ENCODE assay signal across 8 cellular contexts in the genomic region with DNA sequence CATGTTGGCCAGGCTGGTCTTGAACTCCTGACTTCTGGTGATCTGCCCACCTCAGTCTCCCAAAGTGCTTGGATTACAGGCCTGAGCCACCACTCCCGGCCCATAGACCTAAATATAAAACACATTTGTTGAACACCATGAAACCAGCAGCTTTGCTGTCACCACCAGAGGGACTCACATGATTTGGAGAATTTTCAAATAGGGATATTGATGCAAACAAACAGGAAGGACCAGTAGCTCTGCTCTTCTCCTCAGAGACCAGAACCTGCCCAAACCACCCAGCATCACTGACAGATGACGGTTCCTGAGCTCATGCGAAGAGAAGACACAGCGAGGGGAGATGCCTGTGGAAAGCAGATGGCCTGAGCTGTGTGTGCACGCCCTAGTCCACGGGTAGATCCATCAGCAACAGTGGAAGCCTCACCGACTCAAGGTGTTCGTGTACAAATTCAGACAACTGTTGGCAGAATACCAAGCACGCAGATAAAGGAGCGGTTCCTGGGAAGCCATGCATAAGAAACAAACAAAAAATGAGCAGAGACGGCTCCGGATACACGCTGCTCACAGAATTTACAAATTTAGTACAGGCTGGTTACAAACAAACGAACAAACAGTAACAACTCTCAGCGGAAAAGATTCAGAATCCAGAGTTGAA. TPM values are rescaled to one million over a fixed set of nuclear protein-coding genes. Genes with fewer than 3 reads are reported as not detected.
DNase-seq lines count a peak whose midpoint lies in the region; ATAC-seq, FAIRE-seq and TF ChIP-seq lines count a peak whose summit lies in the region.
"Not testable (repeated sequence)": the region's sequence is repeated elsewhere in the genome, so short reads cannot be mapped to it uniquely, and the experiment has no call there.

No MANE protein-coding gene starts in this region.

- not testable (repeated sequence) for H3K9me3 ChIP-seq in Panc1 (ENCODE audit: control insufficient read depth, insufficient read depth, low read depth, low read length); K562 (replicated peaks; ENCODE audit: control insufficient read depth, insufficient read depth, low read depth, low read length); HepG2 (ENCODE audit: low read length); neuronal stem cell (replicated peaks in 1 of 2; ENCODE audit: control insufficient read depth in 2 of 2, insufficient read depth in 1 of 2, low read depth in 1 of 2, low read length in 2 of 2)

- H3K4me1 Mint-ChIP-seq in HFFc6 (ENCODE audit: low read depth), result not testable (repeated sequence)

- in situ Hi-C loops in Panc1 (cut with HindIII; ENCODE audit: low pct_unique_long_range_greater_than_20kb, low sequenced_read_pairs); HepG2 (cut with HindIII; ENCODE audit: extremely low pct_ligation_motif_present, low pct_unique_long_range_greater_than_20kb): not testable (repeated sequence)
- in situ Hi-C loops in K562 (cut with MboI), result loop anchor here (5.0 kb wide), 2 partner anchors 123 to 1572 kb away; no protein-coding TSS in a partner anchor

- not testable (repeated sequence) for H3K27ac Mint-ChIP-seq in HFFc6

- not testable (repeated sequence) for H3K79me2 ChIP-seq in K562 (ENCODE audit: control insufficient read depth, insufficient read depth, low read length); HepG2 (ENCODE audit: insufficient read depth, low read length)

- peak in 1 of 2 experiments; percentile 17; a peak in 2 of 4 replicates for TF ChIP-seq RAD21 in K562 (CRISPR knock-in tag; conservative IDR thresholded peaks at IDR 0.05 in 1 of 2, IDR thresholded peaks at IDR 0.05 in 1 of 2)
- TF ChIP-seq RAD21 in HepG2 (CRISPR knock-in tag; IDR thresholded peaks at IDR 0.05), result not testable (repeated sequence)

- H4K8ac ChIP-seq in neuronal stem cell (ENCODE audit: low read depth, low read length), result not testable (repeated sequence)

- not testable (repeated sequence) for H3K9me1 ChIP-seq in K562 (ENCODE audit: control insufficient read depth, insufficient read depth, low read length)

- not testable (repeated sequence) for H2BK12ac ChIP-seq in neuronal stem cell (ENCODE audit: low read length)

- not testable (repeated sequence) for H3K27me3 ChIP-seq in Panc1 (ENCODE audit: control insufficient read depth, insufficient read depth, low read length); HepG2 (ENCODE audit: control insufficient read depth in 1 of 2, insufficient read depth in 2 of 2, low read length in 2 of 2); neuronal stem cell (ENCODE audit: control insufficient read depth in 3 of 3, insufficient read depth in 3 of 3, low read depth in 1 of 3, low read length in 3 of 3)
- H3K27me3 ChIP-seq in K562 (ENCODE audit: control insufficient read depth in 2 of 2, insufficient read depth in 2 of 2, low read length in 2 of 2), result peaks cover 7 to 15% of the 10 kb centered on the region in 2 experiments; a peak in 4 of 5 replicates

- H3K9me3 Mint-ChIP-seq in HFFc6, result not testable (repeated sequence)

- TF ChIP-seq POLR2A in K562 (conservative IDR thresholded peaks at IDR 0.05); HepG2 (IDR thresholded peaks at IDR 0.05; ENCODE audit: insufficient read depth in 1 of 2, low read depth in 2 of 2, low read length in 2 of 2): not testable (repeated sequence)

- not testable (repeated sequence) for H3K9ac ChIP-seq in K562 (ENCODE audit: insufficient read depth in 1 of 2, low read depth in 2 of 2, low read length in 2 of 2); HepG2 (ENCODE audit: insufficient read depth, low read depth, low read length); neuronal stem cell (ENCODE audit: low read depth, low read length, poor library complexity)

- peak overlapping the region; percentile 80 for H3K23ac ChIP-seq in neuronal stem cell (ENCODE audit: low read depth, low read length, poor library complexity)

- H3K18ac ChIP-seq in neuronal stem cell (ENCODE audit: low read length), result not testable (repeated sequence)

- H3K4ac ChIP-seq in neuronal stem cell (ENCODE audit: low read length), result not testable (repeated sequence)

- not testable (repeated sequence) for H3K27ac ChIP-seq in 22Rv1; Panc1 (ENCODE audit: low read length); K562 (ENCODE audit: extremely low read depth, low read depth, low read length); HepG2 (ENCODE audit: extremely low read length, insufficient read depth, low read length); neuronal stem cell (replicated peaks; ENCODE audit: low read length)

- H4K91ac ChIP-seq in neuronal stem cell (ENCODE audit: low read depth, low read length, poor library complexity), result not testable (repeated sequence)

- not testable (repeated sequence) for H2BK5ac ChIP-seq in neuronal stem cell (ENCODE audit: low read length)

- peak; percentile 15 for TF ChIP-seq CTCF in 22Rv1 (IDR thresholded peaks at IDR 0.05)
- TF ChIP-seq CTCF in HFFc6 (IDR thresholded peaks at IDR 0.05), result peak; percentile 63
- TF ChIP-seq CTCF in Panc1 (IDR thresholded peaks at IDR 0.05); epithelial cell of esophagus (IDR thresholded peaks at IDR 0.05; ENCODE audit: insufficient read depth, low read depth, low read length, missing control alignments): not testable (repeated sequence)
- 0 out of 6 replicates have a peak, but pooled peaks of 1 of the 3 experiments have one; percentile 6 for TF ChIP-seq CTCF in K562 (IDR thresholded peaks at IDR 0.05 in 2 of 3, conservative IDR thresholded peaks at IDR 0.05 in 1 of 3; ENCODE audit: insufficient read depth in 2 of 3, low read depth in 1 of 3, low read length in 3 of 3)
- TF ChIP-seq CTCF in HepG2 (CRISPR knock-in tag; IDR thresholded peaks at IDR 0.05), result peak; percentile 23; the same call in 1 of the 2 replicates

- H2AK5ac ChIP-seq in neuronal stem cell (ENCODE audit: low read depth, low read length), result not testable (repeated sequence)

- not testable (repeated sequence) for H3K4me1 ChIP-seq in Panc1 (ENCODE audit: control insufficient read depth, insufficient read depth, low read length); K562 (replicated peaks in 1 of 2; ENCODE audit: control insufficient read depth in 2 of 2, insufficient read depth in 2 of 2, low read length in 2 of 2); neuronal stem cell (ENCODE audit: control insufficient read depth in 2 of 2, insufficient read depth in 1 of 2, low read depth in 1 of 2, low read length in 2 of 2)
- peaks cover 18% of the 10 kb centered on the region for H3K4me1 ChIP-seq in HepG2 (ENCODE audit: insufficient read depth, low read length)

- WGBS in K562 (ENCODE audit: insufficient coverage, low coverage, missing lambda C conversion rate), result 4% methylated on average over 14 of the region's 15 CpGs
- 24% methylated on average over 15 of the region's 15 CpGs for WGBS in HepG2 (ENCODE audit: low lambda C conversion rate)
- WGBS in neuronal stem cell (ENCODE audit: extremely low coverage in 2 of 2, insufficient read length in 2 of 2, insufficient replicate concordance in 1 of 2), 2 donors, result no CpG with 5 or more reads among the region's 15 CpGs

- H3K27me3 Mint-ChIP-seq in HFFc6 (ENCODE audit: insufficient read depth), result peaks cover 11% of the 10 kb centered on the region

- not testable (repeated sequence) for H3K4me3 Mint-ChIP-seq in HFFc6

- DNase-seq in HFFc6 (peak; percentile 41), NCI-H1694 treated with DMSO at 0.1 percent for 48 hours (lab: John Stamatoyannopoulos, UW) (peak; percentile 41), epithelial cell of esophagus (ENCODE audit: low read depth) (peak; percentile 20)
- DNase-seq in Panc1 (ENCODE audit: low read depth, low spot score); K562 (ENCODE audit: extremely low read depth in 1 of 4, low spot score in 3 of 4); HepG2 (ENCODE audit: low spot score); neuronal stem cell (ENCODE audit: low spot score): not testable (repeated sequence)

- ATAC-seq in Panc1 (peak; percentile 60), K562 (peak; percentile 70), HepG2 (peak; percentile 44)

- H2AFZ ChIP-seq in K562 (ENCODE audit: low read depth, low read length) (peak overlapping the region; percentile 45; the same call in 1 of the 2 replicates), HepG2 (ENCODE audit: low read length) (peak overlapping the region; percentile 16), neuronal stem cell (ENCODE audit: low read length) (peak overlapping the region; percentile 5)

- BruUV-seq in Panc1 (replicated peaks; lab: Mats Ljungman, UMichigan); K562 (replicated peaks; lab: Mats Ljungman, UMichigan); HepG2 (replicated peaks; lab: Mats Ljungman, UMichigan): not testable (repeated sequence)

- H2BK120ac ChIP-seq in neuronal stem cell (ENCODE audit: low read depth, low read length), result not testable (repeated sequence)

- CTCF ChIA-PET in Panc1 (lab: Charles Lee); HepG2 (lab: Yijun Ruan, JAX; ENCODE audit: low intra/inter-chr PET ratio, low total read pairs): not testable (repeated sequence)
- CTCF ChIA-PET in K562 (lab: Yijun Ruan, JAX; ENCODE audit: low intra/inter-chr PET ratio), result interaction anchor here (0.6 to 1.2 kb wide), 2 partner anchors 135 to 149 kb away, joined by 3 to 5 read pairs; no protein-coding TSS in a partner anchor

- not testable (repeated sequence) for H3K4me3 ChIP-seq in Panc1 (ENCODE audit: low read depth in 2 of 2, low read length in 2 of 2); K562; epithelial cell of esophagus (ENCODE audit: low read length); neuronal stem cell (ENCODE audit: low read length in 2 of 2)
- H3K4me3 ChIP-seq in HepG2 (replicated peaks in 1 of 3; ENCODE audit: insufficient read depth in 1 of 3, low read depth in 2 of 3, low read length in 3 of 3), result peak overlapping the region in 1 of 3 experiments; percentile 16; a peak in 1 of 6 replicates

- H3K36me3 ChIP-seq in Panc1 (ENCODE audit: control insufficient read depth, insufficient read depth, low read length); K562 (ENCODE audit: control insufficient read depth, insufficient read depth, low read length); HepG2 (replicated peaks in 1 of 2; ENCODE audit: control insufficient read depth in 1 of 2, insufficient read depth in 2 of 2, low read length in 2 of 2); neuronal stem cell (replicated peaks in 1 of 2; ENCODE audit: control insufficient read depth in 2 of 2, insufficient read depth in 2 of 2, low read length in 2 of 2): not testable (repeated sequence)

- not testable (repeated sequence) for H3K4me2 ChIP-seq in K562 (ENCODE audit: insufficient read depth, low read length); neuronal stem cell (ENCODE audit: insufficient read depth, low read length, poor library complexity, severe bottlenecking)
- peak overlapping the region; percentile 61 for H3K4me2 ChIP-seq in HepG2 (ENCODE audit: low read depth, low read length)

- POLR2A ChIA-PET in Panc1 (lab: Charles Lee); K562 (lab: Yijun Ruan, JAX); HepG2 (lab: Yijun Ruan, JAX): not testable (repeated sequence)

- H3K14ac ChIP-seq in neuronal stem cell (ENCODE audit: low read length), result not testable (repeated sequence)

- not testable (repeated sequence) for H3K36me3 Mint-ChIP-seq in HFFc6 (ENCODE audit: low read depth)

- FAIRE-seq in K562 (lab: Jason Lieb, UNC) (peak; percentile 52), HepG2 (lab: Jason Lieb, UNC) (peak; percentile 60)

- intact Hi-C loops in Panc1 (cut with micrococcal nuclease; ENCODE audit: unreplicated experiment); HepG2 (cut with micrococcal nuclease; ENCODE audit: unreplicated experiment): not testable (repeated sequence)
- intact Hi-C loops in K562 (cut with micrococcal nuclease), result loop anchor here (2.0 kb wide), 1 partner anchor 125 kb away; no protein-coding TSS in a partner anchor

- not testable (repeated sequence) for TF ChIP-seq EP300 in K562 (IDR thresholded peaks at IDR 0.05; ENCODE audit: low read length); HepG2 (IDR thresholded peaks at IDR 0.05; ENCODE audit: low read depth in 2 of 2, low read length in 2 of 2); HepG2 (CRISPR knock-in tag; IDR thresholded peaks at IDR 0.05; ENCODE audit: borderline replicate concordance)

- H2BK15ac ChIP-seq in neuronal stem cell (ENCODE audit: low read length), result not testable (repeated sequence)

- not testable (repeated sequence) for H3K79me1 ChIP-seq in neuronal stem cell (ENCODE audit: low read depth, low read length)

- not testable (repeated sequence) for H4K20me1 ChIP-seq in K562 (replicated peaks; ENCODE audit: control insufficient read depth, insufficient read depth, low read length); HepG2 (ENCODE audit: insufficient read depth, low read length)

RNA-seq across cellular contexts. Expression of a gene that starts 30.8 kb away (rescaled TPM):
- 10 to 100 TPM; 34.3 to 37.2 (median 36.0) TPM for total RNA-seq in HFFc6 (2021; fragmentation: NEBNext Ultra II Directional; extraction: Animal tissue kit (Norgen Biotek cat#: 25700))
- total RNA-seq in Panc1 (2021; ENCODE audit: unreplicated experiment), result 66.3 TPM
- 51.6 TPM for polyA plus RNA-seq in Panc1 (2012; ENCODE audit: insufficient read length)
- 72.1 and 77.5 TPM in 2 replicates for total RNA-seq in K562 (2011; cell fraction: chromatin; rRNA removed; ENCODE audit: low replicate concordance)
- 38.4 and 41.8 TPM in 2 replicates for total RNA-seq in K562 (2011; cell fraction: nucleolus; rRNA removed)
- total RNA-seq in K562 (2011; cell fraction: nucleoplasm; rRNA removed), result 45.2 and 49.2 TPM in 2 replicates
- total RNA-seq in K562 (2014; rRNA removed), result 39.9 and 41.7 TPM in 2 replicates
- 21.8 and 26.2 TPM in 2 replicates for total RNA-seq in K562 (2014; rRNA removed; fragmentation: Illumina TruSeq; extraction: Trizol)
- 31.9 and 33.8 TPM in 2 replicates for total RNA-seq in K562 (2015; rRNA removed; fragmentation: Illumina TruSeq; extraction: Trizol)
- total RNA-seq in K562 (2021), result 29.1 and 29.6 TPM in 2 replicates
- 26.0 and 29.9 TPM in 2 replicates for polyA plus RNA-seq in K562 (2011; rRNA removed)
- polyA plus RNA-seq in K562 (2011; cell fraction: cytosol; rRNA removed), result 18.4 and 19.7 TPM in 2 replicates
- 27.5 and 31.1 TPM in 2 replicates for polyA plus RNA-seq in K562 (2011; cell fraction: nucleus; rRNA removed)
- polyA plus RNA-seq in K562 (2012), result 21.3 and 24.0 TPM in 2 replicates
- polyA plus RNA-seq in K562 (2014; fragmentation: Illumina TruSeq; extraction: Trizol), result 21.0 and 22.8 TPM in 2 replicates
- 1 to 10 TPM; 5.0 to 7.9 TPM for polyA plus RNA-seq in K562 (2014; fragmentation: Nextera tagmentation; extraction: Ambion mirVana)
- polyA plus RNA-seq in K562 (2014; rRNA removed), result 24.0 and 30.0 TPM in 2 replicates
- 28.9 and 34.2 TPM in 2 replicates for polyA minus RNA-seq in K562 (2011; rRNA and poly(A)+ RNA removed)
- 17.6 and 20.2 TPM in 2 replicates for polyA minus RNA-seq in K562 (2011; cell fraction: cytosol; rRNA and poly(A)+ RNA removed)
- 14.9 and 19.5 TPM in 2 replicates for polyA minus RNA-seq in K562 (2011; cell fraction: nucleus; rRNA and poly(A)+ RNA removed)
- total RNA-seq in HepG2 (2016; rRNA removed; fragmentation: Illumina TruSeq; extraction: Trizol), result 28.6 and 31.9 TPM in 2 replicates
- total RNA-seq in HepG2 (2016; cell fraction: cytosol; rRNA removed; fragmentation: Illumina TruSeq; extraction: Trizol; ENCODE audit: low read depth), result 12.6 and 13.4 TPM in 2 replicates
- 28.3 and 34.5 TPM in 2 replicates for total RNA-seq in HepG2 (2016; cell fraction: insoluble cytoplasmic fraction; rRNA removed; fragmentation: Illumina TruSeq; extraction: Trizol)
- total RNA-seq in HepG2 (2016; cell fraction: membrane; rRNA removed; fragmentation: Illumina TruSeq; extraction: Trizol), result 10.7 and 10.9 TPM in 2 replicates
- total RNA-seq in HepG2 (2016; cell fraction: nucleus; rRNA removed; fragmentation: Illumina TruSeq; extraction: Trizol), result 22.7 and 23.6 TPM in 2 replicates
- 19.9 and 20.8 TPM in 2 replicates for polyA plus RNA-seq in HepG2 (2011; rRNA removed)
- 12.9 and 13.5 TPM in 2 replicates for polyA plus RNA-seq in HepG2 (2011; cell fraction: cytosol; rRNA removed)
- 35.0 and 35.3 TPM in 2 replicates for polyA plus RNA-seq in HepG2 (2011; cell fraction: nucleus; rRNA removed)
- 20.2 and 23.0 TPM in 2 replicates for polyA plus RNA-seq in HepG2 (2012)
- 3.2 and 4.7 TPM in 2 replicates for polyA plus RNA-seq in HepG2 (2016; cell fraction: cytosol; fragmentation: Illumina TruSeq; extraction: Trizol; ENCODE audit: low read depth)
- 29.3 and 30.1 TPM in 2 replicates for polyA plus RNA-seq in HepG2 (2016; cell fraction: insoluble cytoplasmic fraction; fragmentation: Illumina TruSeq; extraction: Trizol; ENCODE audit: low read depth)
- polyA plus RNA-seq in HepG2 (2016; cell fraction: membrane; fragmentation: Illumina TruSeq; extraction: Trizol; ENCODE audit: low read depth), result 5.8 and 6.8 TPM in 2 replicates
- polyA plus RNA-seq in HepG2 (2016; cell fraction: nucleus; fragmentation: Illumina TruSeq; extraction: Trizol; ENCODE audit: insufficient read depth, low read depth), result 41.0 and 41.7 TPM in 2 replicates
- polyA minus RNA-seq in HepG2 (2011; rRNA and poly(A)+ RNA removed; ENCODE audit: low replicate concordance), result 25.8 and 35.3 TPM in 2 replicates
- 10.6 and 11.2 TPM in 2 replicates for polyA minus RNA-seq in HepG2 (2011; cell fraction: cytosol; rRNA and poly(A)+ RNA removed)
- polyA minus RNA-seq in HepG2 (2011; cell fraction: nucleus; rRNA and poly(A)+ RNA removed), result 20.7 and 28.1 TPM in 2 replicates
- 34.4 TPM for polyA plus RNA-seq in neuronal stem cell (2013, experiment 1 of 2)
- polyA plus RNA-seq in neuronal stem cell (2013, experiment 2 of 2), result 34.3 TPM
